24 cellular contexts compared by ENCODE assay signal in genomic region chr1:218257371-218257770, GRCh38.
"Had no signal": no experiment of that assay in that cellular context is flagged by ENCODE, and none has a peak within 500 bp of the region (broad histone marks: within the 10 kb centered on the region; RNA-seq: fewer than 3 reads in every experiment).

No MANE protein-coding gene starts in this region.

- DNase-seq: naive B cell; naive thymus-derived CD8-positive, alpha-beta T cell; nephron progenitor cell; nucleus accumbens; pancreas; right cardiac atrium; stimulated activated CD4-positive, alpha-beta T cell treated with anti-CD3 and anti-CD28 coated beads, Interleukin-15, amount 100 ng/mL, for 24 hours; stimulated activated CD4-positive, alpha-beta T cell treated with anti-CD3 and anti-CD28 coated beads, Interleukin-2, amount 100 ng/mL, for 24 hours; stimulated activated CD4-positive, alpha-beta T cell treated with anti-CD3 and anti-CD28 coated beads, Interleukin-2, amount 100 ng/mL, for 48 hours; stimulated activated CD4-positive, alpha-beta T cell treated with anti-CD3 and anti-CD28 coated beads, Interleukin-4, amount 100 ng/mL, for 24 hours; stimulated activated naive B cell treated with anti-CD40 and anti-IgM and Interleukin-4, amounts not matched to agents 10 μg/mL and 1 μg/mL and 100 μg/mL, for 72 hours; stimulated activated naive CD4-positive, alpha-beta T cell treated with Interleukin-2 at 50 U/mL for 16 hours; stomach; thyroid gland; transverse colon; upper lobe of right lung; uterus had no signal

- H3K9me3 ChIP-seq: neutrophil, pancreas, prostate gland, thyroid gland, transverse colon, upper lobe of right lung had no signal

- FAIRE-seq: pancreas had no signal

- H3K27me3 ChIP-seq: pancreas, thyroid gland, upper lobe of right lung, uterus had no signal

- H3K27ac ChIP-seq: neutrophil, pancreas, prostate gland, skin epidermis, stomach, thoracic aorta, thyroid gland, transverse colon, upper lobe of right lung, uterus had no signal

- ATAC-seq: naive thymus-derived CD8-positive, alpha-beta T cell; natural killer cell treated with Interleukin-12 subunit alpha and Interleukin-12 subunit beta and Interleukin-15 and Interleukin-18, amount 100 ng/mL, for 72 hours; pancreas; right cardiac atrium; sciatic nerve; stimulated activated effector memory CD8-positive, alpha-beta T cell treated with anti-CD3 and anti-CD28 coated beads, Interleukin-12 subunit alpha, Interleukin-12 subunit beta, amount 100 ng/mL, for 72 hours; stimulated activated naive B cell treated with anti-CD40 and anti-IgM and Interleukin-4, amounts not matched to agents 10 μg/mL and 1 μg/mL and 100 μg/mL, for 72 hours; upper lobe of right lung had no signal

- H3K4me3 ChIP-seq: pancreas, prostate gland, skin epidermis, stomach, thoracic aorta, thyroid gland, transverse colon, upper lobe of right lung, uterus had no signal

- H3K36me3 ChIP-seq: neutrophil, pancreas, prostate gland, stomach, thoracic aorta, thyroid gland, transverse colon, upper lobe of right lung, uterus had no signal

- H3K4me1 ChIP-seq: pancreas, prostate gland, stomach, thyroid gland, transverse colon, upper lobe of right lung, uterus had no signal
